In genomic region chr1:199751962-199752687, GRCh38 we compare ENCODE assay signal across 1 cellular context.
TF ChIP-seq lines count a peak whose summit lies in the region.

No MANE protein-coding gene starts in this region.

TF ChIP-seq in H1, 55 proteins besides CTCF, POLR2A, EP300 and RAD21 (continued from another document):
- no peak for TF ChIP-seq CHD7 (IDR thresholded peaks at IDR 0.05; ENCODE audit: insufficient replicate concordance, low read length)
- no peak for TF ChIP-seq RNF2 (IDR thresholded peaks at IDR 0.05; ENCODE audit: borderline replicate concordance, low read depth, low read length, missing control alignments, poor library complexity, severe bottlenecking)
- no peak for TF ChIP-seq TAF1 (IDR thresholded peaks at IDR 0.05; ENCODE audit: low read depth, low read length)
- no peak for TF ChIP-seq TCF12 (IDR thresholded peaks at IDR 0.05; ENCODE audit: low read depth, low read length)
- no peak for TF ChIP-seq SIRT6 (IDR thresholded peaks at IDR 0.05; ENCODE audit: low read length)
- TF ChIP-seq JUN (IDR thresholded peaks at IDR 0.05; ENCODE audit: low read depth, low read length), result no peak
- TF ChIP-seq SUZ12 (IDR thresholded peaks at IDR 0.05; ENCODE audit: low read length), result no peak
- no peak for TF ChIP-seq E2F6 (IDR thresholded peaks at IDR 0.05)
- no peak for TF ChIP-seq RBBP5 (IDR thresholded peaks at IDR 0.05; ENCODE audit: borderline replicate concordance, low read depth, low read length)
- TF ChIP-seq POLR2AphosphoS5 (IDR thresholded peaks at IDR 0.05; ENCODE audit: low read depth, low read length), result no peak
- no peak for TF ChIP-seq CHD2 (IDR thresholded peaks at IDR 0.05; ENCODE audit: low read length)
- no peak for TF ChIP-seq GABPA (IDR thresholded peaks at IDR 0.05; ENCODE audit: borderline replicate concordance, insufficient read depth, low read length)
